Comparison of ENCODE assay signal across 6 cellular contexts in the genomic region with DNA sequence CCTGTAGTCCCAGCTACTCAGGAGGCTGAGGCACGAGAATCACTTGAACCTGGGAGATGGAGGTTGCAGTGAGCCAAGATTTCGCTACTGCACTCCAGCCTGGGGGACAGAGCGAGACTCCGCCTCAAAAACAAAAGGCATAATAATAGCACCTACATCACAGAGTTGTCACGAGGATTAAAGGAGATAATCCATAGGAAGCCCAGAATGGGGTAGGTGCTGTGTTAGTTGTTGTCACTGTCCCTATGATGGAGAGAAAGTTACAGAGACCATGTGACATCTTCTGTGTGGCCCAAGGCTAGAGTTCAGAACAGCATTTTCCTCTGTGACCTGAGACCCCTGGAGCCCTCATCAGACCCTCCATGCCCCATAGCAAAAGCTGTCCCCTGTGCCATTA. TPM values are rescaled to one million over a fixed set of nuclear protein-coding genes. Genes with fewer than 3 reads are reported as not detected.
"Had no signal": no experiment of that assay in that cellular context is flagged by ENCODE, and none has a peak within 500 bp of the region (broad histone marks: within the 10 kb centered on the region; RNA-seq: fewer than 3 reads in every experiment).

No MANE protein-coding gene starts in this region.

RNA-seq across cellular contexts. Expression of a gene that starts 7.4 kb away (rescaled TPM):
- total RNA-seq: M059J, PC-3, Right ventricle myocardium inferior, RPMI7951, SJSA1 had no signal
- polyA plus RNA-seq: SK-N-SH had no signal

RNA-seq across cellular contexts. Expression of a gene that starts 12.0 kb away (rescaled TPM):
- total RNA-seq: M059J, PC-3, Right ventricle myocardium inferior, RPMI7951, SJSA1 had no signal
- polyA plus RNA-seq: SK-N-SH had no signal

RNA-seq across cellular contexts. Expression of a gene that starts 25.7 kb away (rescaled TPM):
- total RNA-seq: Right ventricle myocardium inferior, SJSA1 had no signal
